ENCODE assay signal across 22 cellular contexts in genomic region chr15:68583936-68584703, GRCh38. TPM values are rescaled to one million over a fixed set of nuclear protein-coding genes. Genes with fewer than 3 reads are reported as not detected.
DNase-seq lines count a peak whose midpoint lies in the region; ATAC-seq and TF ChIP-seq lines count a peak whose summit lies in the region.
"Had no signal": no experiment of that assay in that cellular context is flagged by ENCODE, and none has a peak within 500 bp of the region (broad histone marks: within the 10 kb centered on the region; RNA-seq: fewer than 3 reads in every experiment).

No MANE protein-coding gene starts in this region.

- H3K27me3 ChIP-seq in mesenchymal stem cell (ENCODE audit: control insufficient read depth in 1 of 2, insufficient read depth in 1 of 2, low read length in 2 of 2) (no peaks in the 10 kb centered on the region), thoracic aorta (replicated peaks; ENCODE audit: insufficient read depth) (no peaks in the 10 kb centered on the region)
- H3K27me3 ChIP-seq: vagina had no signal

- no peaks in the 10 kb centered on the region for H3K9me3 Mint-ChIP-seq in chondrocyte (ENCODE audit: low read depth)
- H3K9me3 Mint-ChIP-seq: activated naive CD8-positive, alpha-beta T cell treated with anti-CD3 and anti-CD28 coated beads, Interleukin-2, amount 10 ng/mL, durations not matched to agents 7 days and 5 days; activated T-helper 17 cell treated with anti-CD3 and anti-CD28 coated beads, Interleukin-2, amount 50 U/mL, for 72 hours; nephron progenitor cell had no signal

- H4K91ac ChIP-seq in mesenchymal stem cell (ENCODE audit: low read length) = peak overlapping the region; percentile 40

- H2BK15ac ChIP-seq in mesenchymal stem cell (ENCODE audit: low read depth, poor library complexity, severe bottlenecking) = peak overlapping the region; percentile 31

- peak overlapping the region; percentile 89 for H2AK5ac ChIP-seq in mesenchymal stem cell (ENCODE audit: low read length, severe bottlenecking)

- H3K4ac ChIP-seq in mesenchymal stem cell (ENCODE audit: low read depth in 1 of 2, low read length in 2 of 2) = peak overlapping the region; percentile 22 to 39

- H3K9me3 ChIP-seq in mesenchymal stem cell (ENCODE audit: control insufficient read depth, low read length) = no peaks in the 10 kb centered on the region
- no peaks in the 10 kb centered on the region for H3K9me3 ChIP-seq in thoracic aorta
- H3K9me3 ChIP-seq: HAP-1, vagina had no signal

- H2BK120ac ChIP-seq in mesenchymal stem cell (ENCODE audit: low read depth, low read length) = peak overlapping the region; percentile 7

- H3K4me1 ChIP-seq in mesenchymal stem cell (ENCODE audit: control insufficient read depth, insufficient read depth, low read depth, low read length) (peaks cover 65% of the 10 kb centered on the region), thoracic aorta (ENCODE audit: control insufficient read depth in 1 of 2, low read depth in 2 of 2) (peaks cover 2 to 64% of the 10 kb centered on the region in 2 donors)
- H3K4me1 ChIP-seq: SJSA1 had no signal

- peak overlapping the region in 1 of 2 experiments; percentile 18 for H3K23ac ChIP-seq in mesenchymal stem cell (ENCODE audit: low read length in 2 of 2)

- peak overlapping the region; percentile 27 for H4K8ac ChIP-seq in mesenchymal stem cell (ENCODE audit: low read length)

- H3K36me3 ChIP-seq in mesenchymal stem cell (ENCODE audit: control insufficient read depth in 1 of 2, insufficient read depth in 2 of 2, low read depth in 1 of 2, low read length in 2 of 2) = peaks cover 0 to 12% of the 10 kb centered on the region in 2 experiments
- no peaks in the 10 kb centered on the region for H3K36me3 ChIP-seq in thoracic aorta
- H3K36me3 ChIP-seq: HAP-1, SJSA1, vagina had no signal

- H3K9ac ChIP-seq in mesenchymal stem cell (ENCODE audit: low read length) = peak overlapping the region; percentile 36

- TF ChIP-seq CTCF in chondrocyte (IDR thresholded peaks at IDR 0.05) = no peak
- no peak for TF ChIP-seq CTCF in thoracic aorta (IDR thresholded peaks at IDR 0.05)

- WGBS in mesenchymal stem cell = 93% methylated on average over 12 of the region's 12 CpGs

- peak overlapping the region; percentile 45 for H3K27ac Mint-ChIP-seq in chondrocyte (ENCODE audit: unreplicated experiment)
- H3K27ac Mint-ChIP-seq: activated naive CD8-positive, alpha-beta T cell treated with anti-CD3 and anti-CD28 coated beads, Interleukin-2, amount 10 ng/mL, durations not matched to agents 7 days and 5 days; activated T-helper 17 cell treated with anti-CD3 and anti-CD28 coated beads, Interleukin-2, amount 50 U/mL, for 72 hours; nephron progenitor cell had no signal

- H3K18ac ChIP-seq in mesenchymal stem cell (ENCODE audit: low read depth in 1 of 2, low read length in 2 of 2) = peak overlapping the region in 1 of 2 experiments; percentile 74

- H3K14ac ChIP-seq in mesenchymal stem cell (ENCODE audit: low read length in 2 of 2) = peak overlapping the region in 1 of 2 experiments; percentile 39

- H2BK12ac ChIP-seq in mesenchymal stem cell (ENCODE audit: low read length in 2 of 2) = peak overlapping the region in 1 of 2 experiments; percentile 59

- no peak overlapping the region for H3K4me3 ChIP-seq in mesenchymal stem cell (ENCODE audit: insufficient read depth in 1 of 2, low read depth in 1 of 2, low read length in 2 of 2)
- no peak overlapping the region for H3K4me3 ChIP-seq in thoracic aorta
- H3K4me3 ChIP-seq: HAP-1, K562, PC-9, SJSA1, vagina had no signal

- H3K36me3 Mint-ChIP-seq in chondrocyte (ENCODE audit: low read depth) = no peaks in the 10 kb centered on the region
- H3K36me3 Mint-ChIP-seq: activated naive CD8-positive, alpha-beta T cell treated with anti-CD3 and anti-CD28 coated beads, Interleukin-2, amount 10 ng/mL, durations not matched to agents 7 days and 5 days had no signal

- H3K27me3 Mint-ChIP-seq in chondrocyte (ENCODE audit: low read depth) = no peaks in the 10 kb centered on the region

- ATAC-seq in thoracic aorta (ENCODE audit: insufficient number of reproducible peaks, low FRiP score, low read depth) (no peak), HG02571 (IDR thresholded peaks at IDR 0.05; ENCODE audit: unreplicated experiment) (no peak), left lobe of liver (no peak)
- ATAC-seq: activated T-helper 17 cell treated with anti-CD3 and anti-CD28 coated beads, Interleukin-2, amount 50 U/mL, for 72 hours; esophagus mucosa; K562 had no signal

- H3K4me3 Mint-ChIP-seq in chondrocyte (ENCODE audit: unreplicated experiment) = no peak overlapping the region
- H3K4me3 Mint-ChIP-seq: activated naive CD8-positive, alpha-beta T cell treated with anti-CD3 and anti-CD28 coated beads, Interleukin-2, amount 10 ng/mL, durations not matched to agents 7 days and 5 days; activated T-helper 17 cell treated with anti-CD3 and anti-CD28 coated beads, Interleukin-2, amount 50 U/mL, for 72 hours; nephron progenitor cell had no signal

- no peak overlapping the region for H3K4me2 ChIP-seq in mesenchymal stem cell (ENCODE audit: low read length, poor library complexity, severe bottlenecking)

- no peak overlapping the region for H2AFZ ChIP-seq in mesenchymal stem cell (ENCODE audit: low read depth, low read length)
- H2AFZ ChIP-seq: PC-9 had no signal

- DNase-seq in NCI-H526 (lab: John Stamatoyannopoulos, UW) (peak; percentile 43 to 74), chondrocyte (ENCODE audit: low spot score) (peak; percentile 70), mesenchymal stem cell (no peak), thoracic aorta (ENCODE audit: low spot score) (no peak), COR-L47 (lab: John Stamatoyannopoulos, UW) (no peak), left lobe of liver (ENCODE audit: low spot score) (no peak)
- DNase-seq: activated CD4-positive, CD25-positive, alpha-beta regulatory T cell; activated naive CD8-positive, alpha-beta T cell treated with anti-CD3 and anti-CD28 coated beads, Interleukin-2, amount 10 ng/mL, durations not matched to agents 7 days and 5 days; AML-193; effector CD4-positive, alpha-beta T cell; MV-4-11; nephron progenitor cell; PC-9; stimulated activated naive CD4-positive, alpha-beta T cell treated with Interleukin-2 at 50 U/mL for 16 hours had no signal

- H3K4me1 Mint-ChIP-seq in chondrocyte (ENCODE audit: low read depth) = peaks cover 65% of the 10 kb centered on the region
- H3K4me1 Mint-ChIP-seq: activated T-helper 17 cell treated with anti-CD3 and anti-CD28 coated beads, Interleukin-2, amount 50 U/mL, for 72 hours had no signal

- peaks cover 2% of the 10 kb centered on the region for H3K79me1 ChIP-seq in mesenchymal stem cell (replicated peaks; ENCODE audit: low read length, poor library complexity, severe bottlenecking)

- H3K27ac ChIP-seq in mesenchymal stem cell (ENCODE audit: low read length, poor library complexity, severe bottlenecking) (no peak overlapping the region), thoracic aorta (peak overlapping the region; percentile 54 to 61)
- H3K27ac ChIP-seq: PC-9, SJSA1, vagina had no signal

- H2BK5ac ChIP-seq in mesenchymal stem cell (ENCODE audit: low read depth, low read length, poor library complexity, severe bottlenecking) = no peak overlapping the region

RNA-seq across cellular contexts. Expression of gene CORO2B, which starts 5.3 kb away (rescaled TPM):
- 79.4 to 123 TPM (median 82.5 TPM) in 3 replicates for total RNA-seq in chondrocyte
- 6.0 TPM for polyA plus RNA-seq in mesenchymal stem cell (2013, experiment 1 of 2)
- 6.3 TPM for polyA plus RNA-seq in mesenchymal stem cell (2013, experiment 2 of 2)
- 1 to 10 TPM; 4.3 to 8.5 TPM for total RNA-seq in thoracic aorta
- 0.35 TPM for total RNA-seq in left lobe of liver
- total RNA-seq: activated naive CD8-positive, alpha-beta T cell treated with anti-CD3 and anti-CD28 coated beads, Interleukin-2, amount 10 ng/mL, durations not matched to agents 7 days and 5 days; K562; SJSA1; T-helper 2 cell treated with Interferon-gamma antibody and Interleukin-4, amounts not matched to agents 100 ng/mL and 5 ng/mL, for 36 hours had no signal
- polyA plus RNA-seq: K562 had no signal

Comparison
In these comparisons a context has a peak if more than half of its experiments do, and no peak if none do; other contexts are left out.
1. DNase-seq: peak in NCI-H526 (2 of 2) and chondrocyte (single experiment); none in mesenchymal stem cell (single experiment), thoracic aorta (single experiment), COR-L47 (single experiment) and left lobe of liver (single experiment).